17 cellular contexts compared by ENCODE assay signal in genomic region chr6:56684342-56685101, GRCh38. TPM values are rescaled to one million over a fixed set of nuclear protein-coding genes. Genes with fewer than 3 reads are reported as not detected.
DNase-seq lines count a peak whose midpoint lies in the region; ATAC-seq and TF ChIP-seq lines count a peak whose summit lies in the region.
"Had no signal": no experiment of that assay in that cellular context is flagged by ENCODE, and none has a peak within 500 bp of the region (broad histone marks: within the 10 kb centered on the region; RNA-seq: fewer than 3 reads in every experiment).

No MANE protein-coding gene starts in this region.

- H3K36me3 ChIP-seq in ascending aorta (no peaks in the 10 kb centered on the region), lower lobe of right lung (no peaks in the 10 kb centered on the region)

- TF ChIP-seq CTCF in ascending aorta (IDR thresholded peaks at IDR 0.05): no peak
- no peak for TF ChIP-seq CTCF in lower lobe of right lung (IDR thresholded peaks at IDR 0.05)
- no peak for TF ChIP-seq CTCF in type B pancreatic cell (conservative IDR thresholded peaks at IDR 0.05)

- peaks cover 11% of the 10 kb centered on the region for H3K36me3 Mint-ChIP-seq in type B pancreatic cell
- H3K36me3 Mint-ChIP-seq in activated T-helper 17 cell treated with anti-CD3 and anti-CD28 coated beads, Interleukin-2, amount 50 U/mL, for 72 hours (ENCODE audit: low read depth): no peaks in the 10 kb centered on the region
- H3K36me3 Mint-ChIP-seq: activated naive CD4-positive, alpha-beta T cell treated with anti-CD3 and anti-CD28 coated beads, Interleukin-2, amount 10 ng/mL, durations not matched to agents 7 days and 5 days; CD8-positive, alpha-beta T cell; stimulated activated memory B cell treated with anti-CD40 and anti-IgM and Interleukin-4, amounts not matched to agents 10 μg/mL and 1 μg/mL and 100 μg/mL, for 72 hours had no signal

- H3K27me3 Mint-ChIP-seq in type B pancreatic cell: no peaks in the 10 kb centered on the region
- H3K27me3 Mint-ChIP-seq in activated T-helper 17 cell treated with anti-CD3 and anti-CD28 coated beads, Interleukin-2, amount 50 U/mL, for 72 hours: no peaks in the 10 kb centered on the region
- H3K27me3 Mint-ChIP-seq: activated naive CD4-positive, alpha-beta T cell treated with anti-CD3 and anti-CD28 coated beads, Interleukin-2, amount 10 ng/mL, durations not matched to agents 7 days and 5 days; stimulated activated memory B cell treated with anti-CD40 and anti-IgM and Interleukin-4, amounts not matched to agents 10 μg/mL and 1 μg/mL and 100 μg/mL, for 72 hours had no signal

- H3K4me3 ChIP-seq in ascending aorta (no peak overlapping the region), lower lobe of right lung (no peak overlapping the region)

- H3K4me1 Mint-ChIP-seq in type B pancreatic cell (ENCODE audit: unreplicated experiment): peaks cover 4% of the 10 kb centered on the region
- H3K4me1 Mint-ChIP-seq in activated T-helper 17 cell treated with anti-CD3 and anti-CD28 coated beads, Interleukin-2, amount 50 U/mL, for 72 hours: no peaks in the 10 kb centered on the region
- H3K4me1 Mint-ChIP-seq: activated naive CD4-positive, alpha-beta T cell treated with anti-CD3 and anti-CD28 coated beads, Interleukin-2, amount 10 ng/mL, durations not matched to agents 7 days and 5 days; neural crest cell had no signal

- DNase-seq in NCI-H510A treated with DMSO at 0.1 percent for 48 hours (lab: John Stamatoyannopoulos, UW) (peak; percentile 48), NCI-H510A (lab: John Stamatoyannopoulos, UW) (no peak), ascending aorta (ENCODE audit: low spot score in 2 of 2) (no peak), lower lobe of right lung (no peak), type B pancreatic cell (ENCODE audit: extremely low spot score, unreplicated experiment) (no peak)
- DNase-seq: 8988T; activated naive CD4-positive, alpha-beta T cell treated with anti-CD3 and anti-CD28 coated beads, Interleukin-2, amount 10 ng/mL, durations not matched to agents 7 days and 5 days; CD8-positive, alpha-beta T cell; mesendoderm; NCI-H187 treated with DMSO at 0.1 percent for 48 hours; NCI-H524 treated with DMSO at 0.1 percent for 48 hours had no signal

- H3K27ac Mint-ChIP-seq in type B pancreatic cell: peak overlapping the region; percentile 21
- no peak overlapping the region for H3K27ac Mint-ChIP-seq in activated T-helper 17 cell treated with anti-CD3 and anti-CD28 coated beads, Interleukin-2, amount 50 U/mL, for 72 hours
- H3K27ac Mint-ChIP-seq: activated naive CD4-positive, alpha-beta T cell treated with anti-CD3 and anti-CD28 coated beads, Interleukin-2, amount 10 ng/mL, durations not matched to agents 7 days and 5 days; CD8-positive, alpha-beta T cell; stimulated activated memory B cell treated with anti-CD40 and anti-IgM and Interleukin-4, amounts not matched to agents 10 μg/mL and 1 μg/mL and 100 μg/mL, for 72 hours; T-helper 1 cell treated with Interleukin-12 subunit alpha and Interleukin-12 subunit beta and Interleukin-4 antibody, amounts not matched to agents 30 μg/mL and 1 μg/mL, for 36 hours had no signal

- peaks cover 4% of the 10 kb centered on the region for H3K9me3 Mint-ChIP-seq in type B pancreatic cell
- H3K9me3 Mint-ChIP-seq in activated T-helper 17 cell treated with anti-CD3 and anti-CD28 coated beads, Interleukin-2, amount 50 U/mL, for 72 hours: peaks cover 3% of the 10 kb centered on the region
- H3K9me3 Mint-ChIP-seq: activated naive CD4-positive, alpha-beta T cell treated with anti-CD3 and anti-CD28 coated beads, Interleukin-2, amount 10 ng/mL, durations not matched to agents 7 days and 5 days; CD8-positive, alpha-beta T cell; neural crest cell; stimulated activated memory B cell treated with anti-CD40 and anti-IgM and Interleukin-4, amounts not matched to agents 10 μg/mL and 1 μg/mL and 100 μg/mL, for 72 hours; T-helper 1 cell treated with Interleukin-12 subunit alpha and Interleukin-12 subunit beta and Interleukin-4 antibody, amounts not matched to agents 30 μg/mL and 1 μg/mL, for 36 hours had no signal

- ATAC-seq in lower lobe of right lung: no peak
- no peak for ATAC-seq in activated T-helper 17 cell treated with anti-CD3 and anti-CD28 coated beads, Interleukin-2, amount 50 U/mL, for 72 hours (replicated peaks)
- no peak for ATAC-seq in HG03159 (IDR thresholded peaks at IDR 0.05; ENCODE audit: unreplicated experiment)
- no peak for ATAC-seq in GM21737 (IDR thresholded peaks at IDR 0.05; ENCODE audit: unreplicated experiment)
- ATAC-seq: CD8-positive, alpha-beta T cell; stimulated activated memory B cell treated with anti-CD40 and anti-IgM and Interleukin-4, amounts not matched to agents 10 μg/mL and 1 μg/mL and 100 μg/mL, for 72 hours had no signal

- peaks cover 0 to 27% of the 10 kb centered on the region in 2 donors for H3K4me1 ChIP-seq in ascending aorta
- H3K4me1 ChIP-seq in lower lobe of right lung: peaks cover 22% of the 10 kb centered on the region

- H3K4me3 Mint-ChIP-seq in type B pancreatic cell: no peak overlapping the region
- no peak overlapping the region for H3K4me3 Mint-ChIP-seq in activated T-helper 17 cell treated with anti-CD3 and anti-CD28 coated beads, Interleukin-2, amount 50 U/mL, for 72 hours
- H3K4me3 Mint-ChIP-seq: activated naive CD4-positive, alpha-beta T cell treated with anti-CD3 and anti-CD28 coated beads, Interleukin-2, amount 10 ng/mL, durations not matched to agents 7 days and 5 days; CD8-positive, alpha-beta T cell; neural crest cell; stimulated activated memory B cell treated with anti-CD40 and anti-IgM and Interleukin-4, amounts not matched to agents 10 μg/mL and 1 μg/mL and 100 μg/mL, for 72 hours; T-helper 1 cell treated with Interleukin-12 subunit alpha and Interleukin-12 subunit beta and Interleukin-4 antibody, amounts not matched to agents 30 μg/mL and 1 μg/mL, for 36 hours had no signal

- no peaks in the 10 kb centered on the region for H3K9me3 ChIP-seq in ascending aorta
- no peaks in the 10 kb centered on the region for H3K9me3 ChIP-seq in lower lobe of right lung

- intact Hi-C loops in ascending aorta (cut with DNase I) (no loop called here), lower lobe of right lung (cut with DNase I) (no loop called here)

- H3K27me3 ChIP-seq in ascending aorta (no peaks in the 10 kb centered on the region), lower lobe of right lung (ENCODE audit: low read depth) (no peaks in the 10 kb centered on the region)

- peak overlapping the region; percentile 66 to 68 for H3K27ac ChIP-seq in ascending aorta
- peak overlapping the region; percentile 26 for H3K27ac ChIP-seq in lower lobe of right lung

RNA-seq across cellular contexts. Expression of gene DST, which starts 41.8 kb away (rescaled TPM):
- total RNA-seq in ascending aorta (223 TPM), lower lobe of right lung (327 TPM), type B pancreatic cell (ENCODE audit: low replicate concordance) (116 and 139 TPM in 2 replicates)
- total RNA-seq in activated T-helper 17 cell treated with anti-CD3 and anti-CD28 coated beads, Interleukin-2, amount 50 U/mL, for 72 hours: 10 to 100 TPM; 15.4 to 36.6 TPM
